21 cellular contexts compared by ENCODE assay signal in genomic region chr2:179946810-179947485, GRCh38.
DNase-seq lines count a peak whose midpoint lies in the region; ATAC-seq, FAIRE-seq and TF ChIP-seq lines count a peak whose summit lies in the region.
"Had no signal": no experiment of that assay in that cellular context is flagged by ENCODE, and none has a peak within 500 bp of the region (broad histone marks: within the 10 kb centered on the region; RNA-seq: fewer than 3 reads in every experiment).

No MANE protein-coding gene starts in this region.

- no peak overlapping the region for H3K27ac Mint-ChIP-seq in naive thymus-derived CD8-positive, alpha-beta T cell
- H3K27ac Mint-ChIP-seq: CD4-positive, alpha-beta T cell had no signal

- no peaks in the 10 kb centered on the region for H3K4me1 ChIP-seq in A549
- H3K4me1 ChIP-seq: BLaER1, Peyer's patch had no signal

- POLR2A ChIA-PET in A549 (lab: Yijun Ruan, JAX), result no interaction called here
- POLR2A ChIA-PET in naive thymus-derived CD8-positive, alpha-beta T cell (lab: Charles Lee), result no interaction called here

- FAIRE-seq in A549 (lab: Jason Lieb, UNC), result no peak
- FAIRE-seq in D721Med (lab: Jason Lieb, UNC), result peak; percentile 82
- FAIRE-seq: A204.1, GM19239, H1 had no signal

- H3K9me3 Mint-ChIP-seq in naive thymus-derived CD8-positive, alpha-beta T cell, result no peaks in the 10 kb centered on the region
- H3K9me3 Mint-ChIP-seq: CD4-positive, alpha-beta T cell had no signal

- WGBS in A549 (ENCODE audit: missing lambda C conversion rate), result 94% methylated on average over 4 of the region's 4 CpGs

- TF ChIP-seq CTCF in A549 (IDR thresholded peaks at IDR 0.05), result no peak
- TF ChIP-seq CTCF in D721Med (IDR thresholded peaks at IDR 0.05; ENCODE audit: insufficient read depth, missing control alignments), result no peak

- CTCF ChIA-PET in A549 (lab: Yijun Ruan, JAX), result interaction anchor here (1.0 kb wide), 1 partner anchor 9 kb away, joined by 3 read pairs; no protein-coding TSS in a partner anchor

- H3K4me2 ChIP-seq in A549, result no peak overlapping the region
- H3K4me2 ChIP-seq: BLaER1 had no signal

- H3K4me3 ChIP-seq in A549, result no peak overlapping the region
- H3K4me3 ChIP-seq: BLaER1, Peyer's patch had no signal

- H3K27ac ChIP-seq in A549, result no peak overlapping the region
- H3K27ac ChIP-seq: BLaER1, Peyer's patch had no signal

- TF ChIP-seq RAD21 in A549 (conservative IDR thresholded peaks at IDR 0.05 in 1 of 2, IDR thresholded peaks at IDR 0.05 in 1 of 2), result no peak

- no peaks in the 10 kb centered on the region for H3K9me3 ChIP-seq in A549
- H3K9me3 ChIP-seq: BLaER1, Peyer's patch had no signal

- H3K4me3 Mint-ChIP-seq in naive thymus-derived CD8-positive, alpha-beta T cell, result no peak overlapping the region
- H3K4me3 Mint-ChIP-seq: CD4-positive, alpha-beta T cell had no signal

- peaks cover 20 to 77% (median 38%) of the 10 kb centered on the region in 3 donors for H3K36me3 Mint-ChIP-seq in naive thymus-derived CD8-positive, alpha-beta T cell

- no peaks in the 10 kb centered on the region for H3K27me3 Mint-ChIP-seq in naive thymus-derived CD8-positive, alpha-beta T cell
- H3K27me3 Mint-ChIP-seq: CD4-positive, alpha-beta T cell had no signal

- no peak for TF ChIP-seq POLR2A in A549 (IDR thresholded peaks at IDR 0.05; ENCODE audit: low read length)

- ATAC-seq in A549, result no peak
- no peak for ATAC-seq in naive thymus-derived CD8-positive, alpha-beta T cell
- ATAC-seq: HCT116 had no signal

- DNase-seq in A549 (ENCODE audit: low read depth in 1 of 2, low spot score in 1 of 2) (no peak), D721Med (ENCODE audit: insufficient read length, low spot score) (no peak), NCI-H2171 treated with DMSO at 0.1 percent for 48 hours (lab: John Stamatoyannopoulos, UW) (peak; percentile 88), cerebellum (ENCODE audit: low spot score) (peak; percentile 73), AG08396 (ENCODE audit: low spot score) (no peak), NCI-H1417 (lab: John Stamatoyannopoulos, UW) (no peak)
- DNase-seq in naive thymus-derived CD8-positive, alpha-beta T cell, result no peak
- DNase-seq: CD4-positive, alpha-beta T cell; COR-L47; DMS53; GF-D8; NCI-H187 treated with DMSO at 0.1 percent for 48 hours; NCI-H226; NCI-H510A treated with DMSO at 0.1 percent for 48 hours; NCI-H774; Peyer's patch had no signal

- TF ChIP-seq EP300 in A549 (IDR thresholded peaks at IDR 0.05), result no peak

- H3K4me1 Mint-ChIP-seq in naive thymus-derived CD8-positive, alpha-beta T cell, result peaks cover 0 to 4% (median 0%) of the 10 kb centered on the region in 4 donors

TF ChIP-seq in A549, 52 proteins besides CTCF, POLR2A, EP300 and RAD21:
- TF ChIP-seq ZC3H11A (IDR thresholded peaks at IDR 0.05) (no peak), MAFK (IDR thresholded peaks at IDR 0.05; ENCODE audit: partially characterized antibody) (peak; percentile 70)

Comparison
In these comparisons a context has a peak if more than half of its experiments do, and no peak if none do; other contexts are left out.
1. DNase-seq: peak in NCI-H2171 treated with DMSO at 0.1 percent for 48 hours (single experiment) and cerebellum (single experiment); none in A549 (0 of 2), D721Med (single experiment), naive thymus-derived CD8-positive, alpha-beta T cell (0 of 10), AG08396 (single experiment) and NCI-H1417 (0 of 3).